In genomic region chr3:190132376-190132775, GRCh38 we compare ENCODE assay signal across 12 cellular contexts. TPM values are rescaled to one million over a fixed set of nuclear protein-coding genes. Genes with fewer than 3 reads are reported as not detected.
"Had no signal": no experiment of that assay in that cellular context is flagged by ENCODE, and none has a peak within 500 bp of the region (broad histone marks: within the 10 kb centered on the region; RNA-seq: fewer than 3 reads in every experiment).

No MANE protein-coding gene starts in this region.

- H3K4me3 Mint-ChIP-seq: activated B cell treated with CpG ODN at 0.5 μM for 24 hours; activated CD4-positive, alpha-beta memory T cell treated with anti-CD3 and anti-CD28 coated beads for 36 hours; activated naive CD8-positive, alpha-beta T cell; naive thymus-derived CD4-positive, alpha-beta T cell; stimulated activated naive B cell treated with anti-CD40 and anti-IgM and Interleukin-4, amounts not matched to agents 10 μg/mL and 1 μg/mL and 100 μg/mL, for 72 hours had no signal

- ATAC-seq: heart right ventricle; naive thymus-derived CD4-positive, alpha-beta T cell; stimulated activated naive B cell treated with anti-CD40 and anti-IgM and Interleukin-4, amounts not matched to agents 10 μg/mL and 1 μg/mL and 100 μg/mL, for 72 hours had no signal

- H3K4me1 ChIP-seq: parathyroid adenoma had no signal

- H3K9ac ChIP-seq: parathyroid adenoma had no signal

- H3K36me3 ChIP-seq: cardiac muscle cell, heart right ventricle had no signal

- H3K27me3 ChIP-seq: cardiac muscle cell had no signal

- H3K79me2 ChIP-seq: parathyroid adenoma had no signal

- H3K27ac ChIP-seq: cardiac muscle cell, heart right ventricle, parathyroid adenoma had no signal

- DNase-seq: activated B cell treated with CpG ODN at 0.5 μM for 24 hours; activated CD4-positive, alpha-beta memory T cell treated with anti-CD3 and anti-CD28 coated beads for 36 hours; activated CD4-positive, alpha-beta T cell treated with anti-CD3 and anti-CD28 coated beads for 4 hours; amygdala; heart right ventricle; naive thymus-derived CD4-positive, alpha-beta T cell; stimulated activated naive B cell treated with anti-CD40 and anti-IgM and Interleukin-4, amounts not matched to agents 10 μg/mL and 1 μg/mL and 100 μg/mL, for 72 hours; T-helper 1 cell; T-helper 9 cell had no signal

- H3K4me3 ChIP-seq: cardiac muscle cell, heart right ventricle had no signal

- H3K4me1 Mint-ChIP-seq: activated B cell treated with CpG ODN at 0.5 μM for 24 hours; naive thymus-derived CD4-positive, alpha-beta T cell; stimulated activated naive B cell treated with anti-CD40 and anti-IgM and Interleukin-4, amounts not matched to agents 10 μg/mL and 1 μg/mL and 100 μg/mL, for 72 hours had no signal

- H2AFZ ChIP-seq: parathyroid adenoma had no signal

- H3K27ac Mint-ChIP-seq: activated B cell treated with CpG ODN at 0.5 μM for 24 hours; activated CD4-positive, alpha-beta memory T cell treated with anti-CD3 and anti-CD28 coated beads for 36 hours; activated naive CD8-positive, alpha-beta T cell; naive thymus-derived CD4-positive, alpha-beta T cell; stimulated activated naive B cell treated with anti-CD40 and anti-IgM and Interleukin-4, amounts not matched to agents 10 μg/mL and 1 μg/mL and 100 μg/mL, for 72 hours had no signal

- H3K36me3 Mint-ChIP-seq: activated CD4-positive, alpha-beta memory T cell treated with anti-CD3 and anti-CD28 coated beads for 36 hours; activated naive CD8-positive, alpha-beta T cell; naive thymus-derived CD4-positive, alpha-beta T cell; stimulated activated naive B cell treated with anti-CD40 and anti-IgM and Interleukin-4, amounts not matched to agents 10 μg/mL and 1 μg/mL and 100 μg/mL, for 72 hours had no signal

- H3K9me3 Mint-ChIP-seq: activated B cell treated with CpG ODN at 0.5 μM for 24 hours; activated CD4-positive, alpha-beta memory T cell treated with anti-CD3 and anti-CD28 coated beads for 36 hours; stimulated activated naive B cell treated with anti-CD40 and anti-IgM and Interleukin-4, amounts not matched to agents 10 μg/mL and 1 μg/mL and 100 μg/mL, for 72 hours had no signal

RNA-seq across cellular contexts. Expression of gene P3H2, which starts 11.7 kb away (rescaled TPM):
- total RNA-seq: activated B cell treated with CpG ODN at 0.5 μM for 24 hours; activated CD4-positive, alpha-beta memory T cell treated with anti-CD3 and anti-CD28 coated beads for 36 hours had no signal
- polyA plus RNA-seq: naive thymus-derived CD4-positive, alpha-beta T cell had no signal
